16 cellular contexts compared by ENCODE assay signal in the genomic region with DNA sequence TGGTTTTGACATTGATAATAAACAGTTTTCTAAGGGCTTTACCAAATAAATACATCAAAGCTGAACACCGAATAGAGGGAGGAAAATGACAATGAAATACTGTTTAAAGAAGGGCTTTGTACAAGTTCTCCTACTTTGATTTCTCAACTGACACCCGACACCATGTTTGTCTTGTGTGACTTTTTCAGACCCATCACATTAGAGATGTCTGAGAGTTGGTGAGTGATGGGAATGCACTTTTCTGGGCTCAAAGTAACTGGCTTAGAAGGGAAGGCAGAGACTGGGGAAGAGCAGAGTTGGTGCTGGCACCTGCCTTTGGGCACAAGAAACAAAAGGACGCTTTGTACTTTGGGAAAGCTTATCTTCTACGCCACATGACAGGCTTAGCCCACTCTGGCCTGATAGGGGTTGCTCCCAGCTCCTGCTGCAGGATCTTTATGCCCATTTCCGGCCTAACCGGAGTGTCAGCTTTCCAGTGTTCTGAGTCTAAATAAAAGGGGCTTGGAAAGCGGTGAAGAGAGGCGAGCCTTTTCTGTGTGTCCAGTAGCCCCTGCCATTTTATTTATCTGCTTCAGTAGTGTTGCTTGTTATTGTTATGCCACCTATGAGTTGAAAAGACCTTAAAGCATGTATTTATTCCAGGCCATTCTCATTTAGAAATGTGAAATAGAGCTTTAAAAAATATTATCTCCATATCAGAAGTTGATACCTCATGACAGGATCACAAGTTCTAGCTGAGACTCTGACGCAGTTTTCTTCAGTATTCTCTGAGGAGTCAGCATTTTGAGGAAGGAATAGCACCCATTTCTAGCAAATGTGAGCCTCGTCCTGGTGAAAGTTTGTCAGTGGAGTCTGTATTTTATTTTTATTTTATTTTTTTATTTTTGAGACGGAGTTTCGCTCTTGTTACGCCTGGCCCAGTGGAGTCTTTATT. TPM values are rescaled to one million over a fixed set of nuclear protein-coding genes. Genes with fewer than 3 reads are reported as not detected.
A peak's percentile ranks its signal among the peaks of the same experiment; 100 is the strongest.
DNase-seq lines count a peak whose midpoint lies in the region; TF ChIP-seq lines count a peak whose summit lies in the region.
"Had no signal": no experiment of that assay in that cellular context is flagged by ENCODE, and none has a peak within 500 bp of the region (broad histone marks: within the 10 kb centered on the region; RNA-seq: fewer than 3 reads in every experiment).

No MANE protein-coding gene starts in this region.

- CTCF ChIA-PET in activated naive CD4-positive, alpha-beta T cell treated with anti-CD3 and anti-CD28 coated beads, Interleukin-2, amount 10 ng/mL, durations not matched to agents 7 days and 5 days (lab: Charles Lee): no interaction called here

- H3K4me1 Mint-ChIP-seq in type B pancreatic cell (ENCODE audit: unreplicated experiment): peaks cover 39% of the 10 kb centered on the region
- no peaks in the 10 kb centered on the region for H3K4me1 Mint-ChIP-seq in activated naive CD4-positive, alpha-beta T cell treated with anti-CD3 and anti-CD28 coated beads, Interleukin-2, amount 10 ng/mL, durations not matched to agents 7 days and 5 days
- H3K4me1 Mint-ChIP-seq: naive B cell had no signal

- H3K36me3 Mint-ChIP-seq in type B pancreatic cell: peaks cover 10% of the 10 kb centered on the region
- no peaks in the 10 kb centered on the region for H3K36me3 Mint-ChIP-seq in activated naive CD4-positive, alpha-beta T cell treated with anti-CD3 and anti-CD28 coated beads, Interleukin-2, amount 10 ng/mL, durations not matched to agents 7 days and 5 days
- H3K36me3 Mint-ChIP-seq: activated CD4-positive, alpha-beta memory T cell treated with anti-CD3 and anti-CD28 coated beads for 36 hours; activated naive CD4-positive, alpha-beta T cell treated with anti-CD3 and anti-CD28 coated beads, Interleukin-2, amount 50 U/mL, for 72 hours; naive B cell had no signal

- whole genome bisulfite sequencing in mesodermal cell (ENCODE audit: insufficient coverage in 2 of 2), 2 experiments: 76 to 83% methylated on average over 5 to 9 of the region's 13 CpGs

- H3K4me3 ChIP-seq in mesodermal cell (ENCODE audit: extremely low read depth, insufficient read depth, low read length, poor library complexity, severe bottlenecking): no peak overlapping the region
- H3K4me3 ChIP-seq: A549 had no signal

- H3K27me3 Mint-ChIP-seq in type B pancreatic cell: no peaks in the 10 kb centered on the region
- H3K27me3 Mint-ChIP-seq in activated naive CD4-positive, alpha-beta T cell treated with anti-CD3 and anti-CD28 coated beads, Interleukin-2, amount 10 ng/mL, durations not matched to agents 7 days and 5 days: peaks cover 15% of the 10 kb centered on the region

- H3K4me3 Mint-ChIP-seq in type B pancreatic cell: peak overlapping the region; percentile 23
- no peak overlapping the region for H3K4me3 Mint-ChIP-seq in activated naive CD4-positive, alpha-beta T cell treated with anti-CD3 and anti-CD28 coated beads, Interleukin-2, amount 10 ng/mL, durations not matched to agents 7 days and 5 days
- H3K4me3 Mint-ChIP-seq: activated CD4-positive, alpha-beta memory T cell treated with anti-CD3 and anti-CD28 coated beads for 36 hours; naive B cell had no signal

- peak overlapping the region; percentile 33 for H3K27ac ChIP-seq in mesodermal cell (ENCODE audit: low read depth, low read length, severe bottlenecking)
- H3K27ac ChIP-seq: A549 had no signal

- TF ChIP-seq CTCF in type B pancreatic cell (conservative IDR thresholded peaks at IDR 0.05): no peak

- no peaks in the 10 kb centered on the region for H3K9me3 Mint-ChIP-seq in type B pancreatic cell
- no peaks in the 10 kb centered on the region for H3K9me3 Mint-ChIP-seq in activated naive CD4-positive, alpha-beta T cell treated with anti-CD3 and anti-CD28 coated beads, Interleukin-2, amount 10 ng/mL, durations not matched to agents 7 days and 5 days
- H3K9me3 Mint-ChIP-seq: activated CD4-positive, alpha-beta memory T cell treated with anti-CD3 and anti-CD28 coated beads for 36 hours; activated naive CD4-positive, alpha-beta T cell treated with anti-CD3 and anti-CD28 coated beads, Interleukin-2, amount 50 U/mL, for 72 hours; naive B cell had no signal

- no peaks in the 10 kb centered on the region for H3K36me3 ChIP-seq in mesodermal cell (ENCODE audit: control insufficient read depth, insufficient read depth, low read length)

- H3K9me3 ChIP-seq in mesodermal cell (ENCODE audit: control insufficient read depth, low read length): no peaks in the 10 kb centered on the region
- H3K9me3 ChIP-seq: A549 had no signal

- H3K4me1 ChIP-seq in mesodermal cell (ENCODE audit: control insufficient read depth, insufficient read depth, low read length, poor library complexity, severe bottlenecking): peaks cover 21% of the 10 kb centered on the region
- H3K4me1 ChIP-seq: A549 had no signal

- peak; percentile 62 for DNase-seq in NCI-H510A treated with DMSO at 0.1 percent for 48 hours (lab: John Stamatoyannopoulos, UW)
- DNase-seq in NCI-H510A (lab: John Stamatoyannopoulos, UW): no peak
- peak; percentile 61 for DNase-seq in epidermal melanocyte (ENCODE audit: insufficient read length, low spot score)
- no peak for DNase-seq in type B pancreatic cell (ENCODE audit: extremely low spot score, unreplicated experiment)
- no peak for DNase-seq in activated naive CD4-positive, alpha-beta T cell treated with anti-CD3 and anti-CD28 coated beads, Interleukin-2, amount 10 ng/mL, durations not matched to agents 7 days and 5 days
- no peak for DNase-seq in glomerular visceral epithelial cell (ENCODE audit: extremely low spot score)
- no peak for DNase-seq in putamen (ENCODE audit: low spot score)
- DNase-seq: activated CD4-positive, alpha-beta memory T cell treated with anti-CD3 and anti-CD28 coated beads for 36 hours; DMS79; MV-4-11; naive B cell; stimulated activated naive CD4-positive, alpha-beta T cell; T-helper 1 cell had no signal

- peak overlapping the region; percentile 44 for H3K27ac Mint-ChIP-seq in type B pancreatic cell
- no peak overlapping the region for H3K27ac Mint-ChIP-seq in activated naive CD4-positive, alpha-beta T cell treated with anti-CD3 and anti-CD28 coated beads, Interleukin-2, amount 10 ng/mL, durations not matched to agents 7 days and 5 days
- H3K27ac Mint-ChIP-seq: activated CD4-positive, alpha-beta memory T cell treated with anti-CD3 and anti-CD28 coated beads for 36 hours; activated naive CD4-positive, alpha-beta T cell treated with anti-CD3 and anti-CD28 coated beads, Interleukin-2, amount 50 U/mL, for 72 hours; naive B cell had no signal

RNA-seq across cellular contexts. Expression of gene KREMEN1, which starts 24.2 kb away (rescaled TPM):
- 21.5 TPM for polyA plus RNA-seq in mesodermal cell (2013, experiment 1 of 2)
- polyA plus RNA-seq in mesodermal cell (2013, experiment 2 of 2): 15.1 TPM
- 26.2 and 29.1 TPM in 2 replicates for total RNA-seq in type B pancreatic cell (ENCODE audit: low replicate concordance)

RNA-seq across cellular contexts. Expression of gene C22orf31, which starts 35.4 kb away (rescaled TPM):
- polyA plus RNA-seq in mesodermal cell (2013, experiment 1 of 2): not detected
- polyA plus RNA-seq in mesodermal cell (2013, experiment 2 of 2): not detected
- 0.63 TPM in 1 of 2 replicates, not detected in the other for total RNA-seq in type B pancreatic cell (ENCODE audit: low replicate concordance)
- total RNA-seq: activated CD4-positive, alpha-beta memory T cell treated with anti-CD3 and anti-CD28 coated beads for 36 hours; activated naive CD4-positive, alpha-beta T cell treated with anti-CD3 and anti-CD28 coated beads, Interleukin-2, amount 50 U/mL, for 72 hours had no signal
- polyA plus RNA-seq: A549 had no signal

Comparison
In these comparisons a context has a peak if more than half of its experiments do, and no peak if none do; other contexts are left out.
1. DNase-seq: peak in NCI-H510A treated with DMSO at 0.1 percent for 48 hours (single experiment) and epidermal melanocyte (single experiment); none in NCI-H510A (single experiment), type B pancreatic cell (single experiment), activated naive CD4-positive, alpha-beta T cell treated with anti-CD3 and anti-CD28 coated beads, Interleukin-2, amount 10 ng/mL, durations not matched to agents 7 days and 5 days (single experiment), glomerular visceral epithelial cell (single experiment) and putamen (single experiment).